ENCODE assay signal across 24 cellular contexts in the genomic region with DNA sequence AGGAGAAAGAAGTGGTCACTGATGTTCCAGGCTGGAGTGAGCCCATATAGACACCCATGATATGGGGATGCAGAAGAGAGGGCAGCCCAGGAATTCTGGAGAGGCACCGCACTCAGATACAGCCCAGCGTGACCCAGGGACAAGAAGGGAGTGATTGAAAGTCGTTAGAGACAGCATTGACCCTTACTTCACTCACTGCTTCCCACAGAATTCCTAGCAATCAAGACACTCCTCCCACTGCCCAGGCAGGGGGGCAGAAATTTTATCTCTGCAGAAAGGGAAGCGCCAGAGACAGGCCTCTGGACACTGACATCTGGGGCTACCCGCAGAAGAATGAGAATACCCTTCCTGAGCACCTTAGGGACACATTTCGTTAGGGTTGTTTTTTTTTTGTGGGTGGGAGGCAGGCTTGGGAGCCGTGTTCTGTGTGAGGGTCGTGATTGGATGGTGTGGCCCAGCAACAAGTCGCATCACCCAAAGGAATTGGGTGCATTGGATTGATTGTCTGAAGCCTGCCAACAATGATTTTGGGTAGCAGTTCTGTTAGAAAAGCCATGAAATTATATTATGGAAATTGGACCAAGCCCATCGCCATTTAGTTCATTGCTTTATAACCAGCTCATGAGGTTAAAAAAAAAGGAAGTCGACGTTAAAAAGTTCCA. TPM values are rescaled to one million over a fixed set of nuclear protein-coding genes. Genes with fewer than 3 reads are reported as not detected.
DNase-seq lines count a peak whose midpoint lies in the region; ATAC-seq, FAIRE-seq and TF ChIP-seq lines count a peak whose summit lies in the region.
"Had no signal": no experiment of that assay in that cellular context is flagged by ENCODE, and none has a peak within 500 bp of the region (broad histone marks: within the 10 kb centered on the region; RNA-seq: fewer than 3 reads in every experiment).

No MANE protein-coding gene starts in this region.

- POLR2A ChIA-PET in HepG2 (lab: Yijun Ruan, JAX) = no interaction called here
- POLR2A ChIA-PET in GM12878 (lab: Charles Lee) = no interaction called here

- TF ChIP-seq RAD21 in HepG2 (CRISPR knock-in tag; IDR thresholded peaks at IDR 0.05) = no peak
- no peak for TF ChIP-seq RAD21 in GM12878 (IDR thresholded peaks at IDR 0.05; ENCODE audit: insufficient read depth, low read depth, low read length)

- no peak overlapping the region for H2AFZ ChIP-seq in HepG2 (ENCODE audit: low read length)
- no peak overlapping the region for H2AFZ ChIP-seq in GM12878 (ENCODE audit: control insufficient read depth, low read depth, low read length)

- H4K20me1 ChIP-seq in HepG2 (ENCODE audit: insufficient read depth, low read length) = no peaks in the 10 kb centered on the region
- H4K20me1 ChIP-seq in GM12878 (ENCODE audit: control insufficient read depth, insufficient read depth) = no peaks in the 10 kb centered on the region

- TF ChIP-seq EP300 in HepG2 (IDR thresholded peaks at IDR 0.05; ENCODE audit: low read depth in 2 of 2, low read length in 2 of 2) (no peak), HepG2 (CRISPR knock-in tag; IDR thresholded peaks at IDR 0.05; ENCODE audit: borderline replicate concordance) (no peak), GM12878 (IDR thresholded peaks at IDR 0.05; ENCODE audit: borderline replicate concordance in 1 of 2, control insufficient read depth in 1 of 2, low read depth in 2 of 2, low read length in 2 of 2) (no peak)

- no peak overlapping the region for H3K9ac ChIP-seq in HepG2 (ENCODE audit: insufficient read depth, low read depth, low read length)
- H3K9ac ChIP-seq in GM12878 (ENCODE audit: control insufficient read depth, insufficient read depth, low read length) = no peak overlapping the region

- H3K4me1 ChIP-seq in HepG2 (ENCODE audit: insufficient read depth, low read length) (no peaks in the 10 kb centered on the region), right lobe of liver (no peaks in the 10 kb centered on the region), GM12878 (ENCODE audit: control insufficient read depth, insufficient read depth, low read length) (no peaks in the 10 kb centered on the region)
- H3K4me1 ChIP-seq: BE2C, Peyer's patch had no signal

- TF ChIP-seq POLR2A in HepG2 (IDR thresholded peaks at IDR 0.05; ENCODE audit: insufficient read depth in 1 of 2, low read depth in 2 of 2, low read length in 2 of 2) (no peak), right lobe of liver (IDR thresholded peaks at IDR 0.05) (no peak), GM12878 (IDR thresholded peaks at IDR 0.05; ENCODE audit: low read depth, low read length) (no peak)

- CTCF ChIA-PET in HepG2 (lab: Yijun Ruan, JAX; ENCODE audit: low intra/inter-chr PET ratio, low total read pairs) = no interaction called here
- CTCF ChIA-PET in GM12878 (lab: Yijun Ruan, JAX) = interaction anchor here (1.0 kb wide), 1 partner anchor 427 kb away, joined by 3 read pairs; no protein-coding TSS in a partner anchor

- SMC1A ChIA-PET in GM12878 (lab: Charles Lee; ENCODE audit: uncharacterized antibody, unreplicated experiment) = no interaction called here

- RAD21 ChIA-PET in GM12878 (lab: Charles Lee; ENCODE audit: unreplicated experiment) = no interaction called here

- in situ Hi-C loops in HepG2 (cut with HindIII; ENCODE audit: extremely low pct_ligation_motif_present, low pct_unique_long_range_greater_than_20kb) = no loop called here
- in situ Hi-C loops in GM12878 (cut with MboI) = no loop called here

- no peak for ATAC-seq in HepG2
- ATAC-seq in right lobe of liver = no peak
- ATAC-seq in GM12878 = no peak
- ATAC-seq in sciatic nerve = no peak

- H3K27me3 ChIP-seq in HepG2 (ENCODE audit: control insufficient read depth in 1 of 2, insufficient read depth in 2 of 2, low read length in 2 of 2) (no peaks in the 10 kb centered on the region; a peak in 1 of 5 replicates), right lobe of liver (no peaks in the 10 kb centered on the region), GM12878 (replicated peaks in 1 of 2; ENCODE audit: control insufficient read depth in 2 of 2, insufficient read depth in 2 of 2, low read length in 1 of 2) (no peaks in the 10 kb centered on the region)
- H3K27me3 ChIP-seq: BE2C, Peyer's patch had no signal

- BruUV-seq in HepG2 (replicated peaks; lab: Mats Ljungman, UMichigan) (no TSS peak), GM12878 (replicated peaks; lab: Mats Ljungman, UMichigan) (no TSS peak)

- H3K4me3 ChIP-seq in HepG2 (replicated peaks in 1 of 3; ENCODE audit: insufficient read depth in 1 of 3, low read depth in 2 of 3, low read length in 3 of 3) (no peak overlapping the region), right lobe of liver (no peak overlapping the region), GM12878 (no peak overlapping the region)
- H3K4me3 ChIP-seq: Peyer's patch had no signal

- no peak for DNase-seq in HepG2 (ENCODE audit: low spot score)
- no peak for DNase-seq in right lobe of liver
- no peak for DNase-seq in GM12878 (ENCODE audit: low read depth, low spot score)
- peak; percentile 31 for DNase-seq in iris pigment epithelial cell (ENCODE audit: low read depth)
- no peak for DNase-seq in DMS153 treated with DMSO at 0.1 percent for 48 hours (lab: John Stamatoyannopoulos, UW; ENCODE audit: unreplicated experiment)
- DNase-seq in sciatic nerve (ENCODE audit: low spot score) = no peak
- no peak for DNase-seq in stimulated activated CD4-positive, alpha-beta T cell treated with anti-CD3 and anti-CD28 coated beads, Interleukin-4, amount 100 ng/mL, for 24 hours
- DNase-seq in superior temporal gyrus (ENCODE audit: extremely low spot score) = no peak
- DNase-seq: BE2C; CD4-positive, CD25-positive, alpha-beta regulatory T cell; COR-L47; DMS53; EL; GOT3; MM.1S; NCI-H1105 treated with DMSO at 0.1 percent for 48 hours; NCI-H1694 treated with DMSO at 0.1 percent for 48 hours; NCI-H510A; NCI-H748 treated with DMSO at 0.1 percent for 48 hours; NK-92 treated with Interleukin-12 subunit alpha and Interleukin-12 subunit beta, amount 100 ng/mL, for 24 hours; Peyer's patch had no signal

- no peak overlapping the region for H3K27ac ChIP-seq in HepG2 (ENCODE audit: extremely low read length, insufficient read depth, low read length)
- no peak overlapping the region for H3K27ac ChIP-seq in right lobe of liver
- H3K27ac ChIP-seq in GM12878 (ENCODE audit: control insufficient read depth, insufficient read depth) = no peak overlapping the region
- H3K27ac ChIP-seq: Peyer's patch had no signal

- H3K4me2 ChIP-seq in HepG2 (ENCODE audit: low read depth, low read length) (no peak overlapping the region), GM12878 (ENCODE audit: control insufficient read depth, insufficient read depth) (no peak overlapping the region)

- H3K9me3 ChIP-seq in HepG2 (ENCODE audit: low read length) (no peaks in the 10 kb centered on the region), right lobe of liver (no peaks in the 10 kb centered on the region), GM12878 (replicated peaks; ENCODE audit: control insufficient read depth, insufficient read depth, low read length) (no peaks in the 10 kb centered on the region)
- H3K9me3 ChIP-seq: BE2C, Peyer's patch had no signal

- H3K36me3 ChIP-seq in HepG2 (replicated peaks in 1 of 2; ENCODE audit: control insufficient read depth in 1 of 2, insufficient read depth in 2 of 2, low read length in 2 of 2) (no peaks in the 10 kb centered on the region), right lobe of liver (no peaks in the 10 kb centered on the region), GM12878 (ENCODE audit: control insufficient read depth in 2 of 2, insufficient read depth in 2 of 2, low read length in 1 of 2) (no peaks in the 10 kb centered on the region)
- H3K36me3 ChIP-seq: BE2C, Peyer's patch had no signal

- intact Hi-C loops in HepG2 (cut with micrococcal nuclease; ENCODE audit: unreplicated experiment) = no loop called here
- intact Hi-C loops in right lobe of liver (cut with DNase I) = no loop called here
- intact Hi-C loops in GM12878 (cut with micrococcal nuclease; ENCODE audit: unreplicated experiment) = no loop called here
- intact Hi-C loops in sciatic nerve (cut with DNase I) = no loop called here

- FAIRE-seq in HepG2 (lab: Jason Lieb, UNC) (no peak), GM12878 (lab: Jason Lieb, UNC) (no peak)
- FAIRE-seq: GM12891, GM19239, HTR-8/SVneo had no signal

- H3K79me2 ChIP-seq in HepG2 (ENCODE audit: insufficient read depth, low read length) = no peaks in the 10 kb centered on the region
- H3K79me2 ChIP-seq in GM12878 (ENCODE audit: control insufficient read depth, insufficient read depth, low read length) = no peaks in the 10 kb centered on the region

- WGBS in HepG2 (ENCODE audit: low lambda C conversion rate) = 36% methylated on average over 12 of the region's 12 CpGs
- 73% methylated on average over 7 of the region's 12 CpGs for WGBS in right lobe of liver (ENCODE audit: insufficient coverage, low coverage, low lambda C conversion rate, missing lambda C conversion rate)
- 36% methylated on average over 12 of the region's 12 CpGs for WGBS in GM12878 (ENCODE audit: insufficient coverage, insufficient replicate concordance, low lambda C conversion rate, missing lambda C conversion rate)

- TF ChIP-seq CTCF in HepG2 (CRISPR knock-in tag; IDR thresholded peaks at IDR 0.05) = no peak
- no peak for TF ChIP-seq CTCF in right lobe of liver (IDR thresholded peaks at IDR 0.05)
- TF ChIP-seq CTCF in GM12878 (IDR thresholded peaks at IDR 0.05 in 2 of 3, conservative IDR thresholded peaks at IDR 0.05 in 1 of 3; ENCODE audit: control insufficient read depth in 2 of 3, extremely low read depth in 1 of 3, insufficient read depth in 1 of 3, low read depth in 3 of 3, low read length in 3 of 3) = no peak

RNA-seq across cellular contexts. Expression of a gene that starts 45.9 kb away (rescaled TPM):
- total RNA-seq in HepG2 (2016; rRNA removed; fragmentation: Illumina TruSeq; extraction: Trizol) (33.6 and 40.1 TPM in 2 replicates), right lobe of liver (10 to 100 TPM in 4 of 6 experiments, 1 to 10 TPM in 2; 9.4 to 20.5 (median 13.1) TPM), GM12878 (2014; rRNA removed) (28.0 and 35.7 TPM in 2 replicates), GM12878 (2014; rRNA removed; fragmentation: Illumina TruSeq; extraction: Trizol) (30.9 and 33.4 TPM in 2 replicates), GM12878 (2021) (42.8 and 44.5 TPM in 2 replicates), sciatic nerve (95.0 TPM)
- 66.8 and 68.7 TPM in 2 replicates for total RNA-seq in HepG2 (2016; cell fraction: cytosol; rRNA removed; fragmentation: Illumina TruSeq; extraction: Trizol; ENCODE audit: low read depth)
- total RNA-seq in HepG2 (2016; cell fraction: insoluble cytoplasmic fraction; rRNA removed; fragmentation: Illumina TruSeq; extraction: Trizol) = 37.5 and 40.8 TPM in 2 replicates
- total RNA-seq in HepG2 (2016; cell fraction: membrane; rRNA removed; fragmentation: Illumina TruSeq; extraction: Trizol) = 38.1 and 58.6 TPM in 2 replicates
- 50.7 and 54.4 TPM in 2 replicates for total RNA-seq in HepG2 (2016; cell fraction: nucleus; rRNA removed; fragmentation: Illumina TruSeq; extraction: Trizol)
- polyA plus RNA-seq in HepG2 (2011; rRNA removed) (12.9 and 15.4 TPM in 2 replicates), GM12878 (2011; rRNA removed) (28.3 and 30.3 TPM in 2 replicates), GM12878 (2014; fragmentation: Illumina TruSeq; extraction: Trizol) (26.2 and 31.9 TPM in 2 replicates), GM12878 (2014; fragmentation: Nextera tagmentation; extraction: Ambion mirVana) (10 to 100 TPM; 14.0 to 15.8 TPM), GM12878 (2014; rRNA removed) (20.0 and 24.4 TPM in 2 replicates), GM12878 (2016; fragmentation: Nextera tagmentation; extraction: Ambion mirVana) (10 to 100 TPM; 19.7 to 19.8 TPM)
- polyA plus RNA-seq in HepG2 (2011; cell fraction: cytosol; rRNA removed) = 6.9 and 9.0 TPM in 2 replicates
- polyA plus RNA-seq in HepG2 (2011; cell fraction: nucleus; rRNA removed) = 35.9 and 37.8 TPM in 2 replicates
- 16.6 and 19.8 TPM in 2 replicates for polyA plus RNA-seq in HepG2 (2012)
- polyA plus RNA-seq in HepG2 (2016; cell fraction: cytosol; fragmentation: Illumina TruSeq; extraction: Trizol; ENCODE audit: low read depth) = 1.1 TPM in 2 replicates
- 25.1 and 26.7 TPM in 2 replicates for polyA plus RNA-seq in HepG2 (2016; cell fraction: insoluble cytoplasmic fraction; fragmentation: Illumina TruSeq; extraction: Trizol; ENCODE audit: low read depth)
- 3.2 and 4.4 TPM in 2 replicates for polyA plus RNA-seq in HepG2 (2016; cell fraction: membrane; fragmentation: Illumina TruSeq; extraction: Trizol; ENCODE audit: low read depth)
- polyA plus RNA-seq in HepG2 (2016; cell fraction: nucleus; fragmentation: Illumina TruSeq; extraction: Trizol; ENCODE audit: insufficient read depth, low read depth) = 51.7 and 52.1 TPM in 2 replicates
- 16.6 and 30.1 TPM in 2 replicates for polyA minus RNA-seq in HepG2 (2011; rRNA and poly(A)+ RNA removed; ENCODE audit: low replicate concordance)
- polyA minus RNA-seq in HepG2 (2011; cell fraction: cytosol; rRNA and poly(A)+ RNA removed) = 16.9 and 18.6 TPM in 2 replicates
- 94.5 and 105 TPM in 2 replicates for polyA minus RNA-seq in HepG2 (2011; cell fraction: nucleus; rRNA and poly(A)+ RNA removed)
- 154 and 168 TPM in 2 replicates for total RNA-seq in GM12878 (2013; cell fraction: nucleolus; rRNA removed)
- 21.1 TPM for polyA plus RNA-seq in GM12878 (2011; ENCODE audit: low read depth)
- 17.1 and 18.2 TPM in 2 replicates for polyA plus RNA-seq in GM12878 (2011; cell fraction: cytosol; rRNA removed)
- 70.7 and 74.8 TPM in 2 replicates for polyA plus RNA-seq in GM12878 (2011; cell fraction: nucleus; rRNA removed)
- polyA plus RNA-seq in GM12878 (2012) = 22.7 and 25.9 TPM in 2 replicates
- polyA minus RNA-seq in GM12878 (2011; rRNA and poly(A)+ RNA removed) = 35.0 and 44.7 TPM in 2 replicates
- 9.2 and 17.6 TPM in 2 replicates for polyA minus RNA-seq in GM12878 (2011; cell fraction: cytosol; rRNA and poly(A)+ RNA removed)
- 53.7 and 88.4 TPM in 2 replicates for polyA minus RNA-seq in GM12878 (2011; cell fraction: nucleus; rRNA and poly(A)+ RNA removed)
